1 cellular context compared by ENCODE assay signal in genomic region chr7:135414850-135415439, GRCh38.
TF ChIP-seq lines count a peak whose summit lies in the region.

No MANE protein-coding gene starts in this region.

TF ChIP-seq in K562, 482 proteins besides CTCF, POLR2A, EP300 and RAD21 (continued from another document):
- TF ChIP-seq CREB5 (CRISPR knock-in tag; IDR thresholded peaks at IDR 0.05) (no peak), SAP30 (IDR thresholded peaks at IDR 0.05; ENCODE audit: borderline replicate concordance, insufficient read depth, low read depth, low read length, poor library complexity, severe bottlenecking) (no peak), CHAMP1 (IDR thresholded peaks at IDR 0.05) (peak; percentile 55; the same call in 1 of the 2 replicates), ZNF766 (CRISPR knock-in tag; conservative IDR thresholded peaks at IDR 0.05) (no peak), ZBED1 (IDR thresholded peaks at IDR 0.05) (no peak), TBL1XR1 (IDR thresholded peaks at IDR 0.05; ENCODE audit: low read length in 2 of 2) (no peak), NCOA4 (IDR thresholded peaks at IDR 0.05; ENCODE audit: partially characterized antibody) (no peak), E2F1 (CRISPR knock-in tag; IDR thresholded peaks at IDR 0.05) (no peak), ZBTB7A (IDR thresholded peaks at IDR 0.05; ENCODE audit: borderline replicate concordance, control insufficient read depth, low read depth, low read length) (no peak), ZBTB8A (IDR thresholded peaks at IDR 0.05; ENCODE audit: partially characterized antibody) (peak; percentile 10), MAFK (IDR thresholded peaks at IDR 0.05; ENCODE audit: low read length) (no peak), NFIX (CRISPR knock-in tag; IDR thresholded peaks at IDR 0.05; ENCODE audit: low read depth) (no peak), SIN3B (IDR thresholded peaks at IDR 0.05; ENCODE audit: low read depth) (no peak), HES1 (IDR thresholded peaks at IDR 0.05; ENCODE audit: low read depth) (no peak), ZNF668 (CRISPR knock-in tag; IDR thresholded peaks at IDR 0.05) (no peak), LEF1 (IDR thresholded peaks at IDR 0.05) (no peak), DPF2 (IDR thresholded peaks at IDR 0.05) (no peak), SPI1 (IDR thresholded peaks at IDR 0.05; ENCODE audit: borderline replicate concordance, low read depth, low read length) (no peak)
- TF ChIP-seq, protein P1, sequence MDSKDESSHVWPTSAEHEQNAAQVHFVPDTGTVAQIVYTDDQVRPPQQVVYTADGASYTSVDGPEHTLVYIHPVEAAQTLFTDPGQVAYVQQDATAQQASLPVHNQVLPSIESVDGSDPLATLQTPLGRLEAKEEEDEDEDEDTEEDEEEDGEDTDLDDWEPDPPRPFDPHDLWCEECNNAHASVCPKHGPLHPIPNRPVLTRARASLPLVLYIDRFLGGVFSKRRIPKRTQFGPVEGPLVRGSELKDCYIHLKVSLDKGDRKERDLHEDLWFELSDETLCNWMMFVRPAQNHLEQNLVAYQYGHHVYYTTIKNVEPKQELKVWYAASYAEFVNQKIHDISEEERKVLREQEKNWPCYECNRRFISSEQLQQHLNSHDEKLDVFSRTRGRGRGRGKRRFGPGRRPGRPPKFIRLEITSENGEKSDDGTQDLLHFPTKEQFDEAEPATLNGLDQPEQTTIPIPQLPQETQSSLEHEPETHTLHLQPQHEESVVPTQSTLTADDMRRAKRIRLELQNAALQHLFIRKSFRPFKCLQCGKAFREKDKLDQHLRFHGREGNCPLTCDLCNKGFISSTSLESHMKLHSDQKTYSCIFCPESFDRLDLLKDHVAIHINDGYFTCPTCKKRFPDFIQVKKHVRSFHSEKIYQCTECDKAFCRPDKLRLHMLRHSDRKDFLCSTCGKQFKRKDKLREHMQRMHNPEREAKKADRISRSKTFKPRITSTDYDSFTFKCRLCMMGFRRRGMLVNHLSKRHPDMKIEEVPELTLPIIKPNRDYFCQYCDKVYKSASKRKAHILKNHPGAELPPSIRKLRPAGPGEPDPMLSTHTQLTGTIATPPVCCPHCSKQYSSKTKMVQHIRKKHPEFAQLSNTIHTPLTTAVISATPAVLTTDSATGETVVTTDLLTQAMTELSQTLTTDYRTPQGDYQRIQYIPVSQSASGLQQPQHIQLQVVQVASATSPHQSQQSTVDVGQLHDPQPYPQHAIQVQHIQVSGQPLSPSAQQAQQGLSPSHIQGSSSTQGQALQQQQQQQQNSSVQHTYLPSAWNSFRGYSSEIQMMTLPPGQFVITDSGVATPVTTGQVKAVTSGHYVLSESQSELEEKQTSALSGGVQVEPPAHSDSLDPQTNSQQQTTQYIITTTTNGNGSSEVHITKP (IDR thresholded peaks at IDR 0.05; ENCODE audit: partially characterized antibody): peak; percentile 61
- TF ChIP-seq, protein P2, sequence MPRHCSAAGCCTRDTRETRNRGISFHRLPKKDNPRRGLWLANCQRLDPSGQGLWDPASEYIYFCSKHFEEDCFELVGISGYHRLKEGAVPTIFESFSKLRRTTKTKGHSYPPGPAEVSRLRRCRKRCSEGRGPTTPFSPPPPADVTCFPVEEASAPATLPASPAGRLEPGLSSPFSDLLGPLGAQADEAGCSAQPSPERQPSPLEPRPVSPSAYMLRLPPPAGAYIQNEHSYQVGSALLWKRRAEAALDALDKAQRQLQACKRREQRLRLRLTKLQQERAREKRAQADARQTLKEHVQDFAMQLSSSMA (CRISPR knock-in tag; IDR thresholded peaks at IDR 0.05): no peak
